ENCODE assay signal across 8 cellular contexts in genomic region chr1:185647597-185648267, GRCh38.
DNase-seq lines count a peak whose midpoint lies in the region; ATAC-seq and TF ChIP-seq lines count a peak whose summit lies in the region.
"Not testable (repeated sequence)": the region's sequence is repeated elsewhere in the genome, so short reads cannot be mapped to it uniquely, and the experiment has no call there.

No MANE protein-coding gene starts in this region.

- BruUV-seq in mammary epithelial cell (replicated peaks; lab: Mats Ljungman, UMichigan): not testable (repeated sequence)

- H3K27me3 ChIP-seq in CD8-positive, alpha-beta memory T cell (ENCODE audit: insufficient read depth, low read length, poor library complexity, severe bottlenecking); HUES6 (ENCODE audit: control insufficient read depth, insufficient read depth, low read length); mammary epithelial cell (ENCODE audit: insufficient read depth, low read length); smooth muscle cell (ENCODE audit: low read depth): not testable (repeated sequence)

- H3K9me3 Mint-ChIP-seq in CD8-positive, alpha-beta memory T cell; natural killer cell treated with Interleukin-12 subunit alpha and Interleukin-12 subunit beta and Interleukin-15 and Interleukin-18, amount 100 ng/mL, for 72 hours: not testable (repeated sequence)
- H3K9me3 Mint-ChIP-seq in activated CD8-positive, alpha-beta memory T cell treated with anti-CD3 and anti-CD28 coated beads, Interleukin-2, amount 10 ng/mL, durations not matched to agents 7 days and 5 days (ENCODE audit: low read depth): peaks cover 18% of the 10 kb centered on the region

- POLR2A ChIA-PET in CD8-positive, alpha-beta memory T cell (lab: Charles Lee): interaction anchor here (1.3 to 2.0 kb wide), 2 partner anchors 81 to 331 kb away, joined by 4 read pairs; partner anchors contain the start of gene IVNS1ABP

- peak overlapping the region; percentile 21 to 88 (median 56) for H3K27ac Mint-ChIP-seq in CD8-positive, alpha-beta memory T cell
- H3K27ac Mint-ChIP-seq in activated CD8-positive, alpha-beta memory T cell treated with anti-CD3 and anti-CD28 coated beads, Interleukin-2, amount 10 ng/mL, durations not matched to agents 7 days and 5 days: peak overlapping the region; percentile 73
- peak overlapping the region; percentile 43 for H3K27ac Mint-ChIP-seq in natural killer cell treated with Interleukin-12 subunit alpha and Interleukin-12 subunit beta and Interleukin-15 and Interleukin-18, amount 100 ng/mL, for 72 hours

- H3K36me3 ChIP-seq in CD8-positive, alpha-beta memory T cell (ENCODE audit: insufficient read depth, low read length); HUES6 (ENCODE audit: control insufficient read depth, insufficient read depth, low read length); SK-N-MC (ENCODE audit: insufficient read depth, low read length); mammary epithelial cell (ENCODE audit: insufficient read depth, low read length); smooth muscle cell (ENCODE audit: low read depth): not testable (repeated sequence)

- peaks cover 0 to 15% (median 4%) of the 10 kb centered on the region in 3 donors for H3K36me3 Mint-ChIP-seq in CD8-positive, alpha-beta memory T cell
- peaks cover 43% of the 10 kb centered on the region for H3K36me3 Mint-ChIP-seq in activated CD8-positive, alpha-beta memory T cell treated with anti-CD3 and anti-CD28 coated beads, Interleukin-2, amount 10 ng/mL, durations not matched to agents 7 days and 5 days
- not testable (repeated sequence) for H3K36me3 Mint-ChIP-seq in natural killer cell treated with Interleukin-12 subunit alpha and Interleukin-12 subunit beta and Interleukin-15 and Interleukin-18, amount 100 ng/mL, for 72 hours

- H3K79me2 ChIP-seq in mammary epithelial cell (ENCODE audit: insufficient read depth, low read length); smooth muscle cell (ENCODE audit: low read depth): not testable (repeated sequence)

- not testable (repeated sequence) for H3K4me3 ChIP-seq in CD8-positive, alpha-beta memory T cell (ENCODE audit: low read length); HUES6 (ENCODE audit: low read depth, low read length); SK-N-MC; mammary epithelial cell (replicated peaks in 1 of 3; ENCODE audit: insufficient read depth in 1 of 3, low read depth in 2 of 3, low read length in 3 of 3); smooth muscle cell

- not testable (repeated sequence) for H3K4me2 ChIP-seq in mammary epithelial cell (ENCODE audit: insufficient read depth, low read depth, low read length)
- H3K4me2 ChIP-seq in smooth muscle cell: peak overlapping the region; percentile 81

- H3K27ac ChIP-seq in CD8-positive, alpha-beta memory T cell (ENCODE audit: low read depth, low read length): not testable (repeated sequence)
- H3K27ac ChIP-seq in HUES6 (ENCODE audit: low read depth, low read length) (peak overlapping the region; percentile 95; the same call in 1 of the 2 replicates), SK-N-MC (peak overlapping the region; percentile 97; the same call in 1 of the 2 replicates), mammary epithelial cell (ENCODE audit: insufficient read depth, low read depth, low read length) (peak overlapping the region; percentile 92), smooth muscle cell (ENCODE audit: low read depth) (peak overlapping the region; percentile 95)

- in situ Hi-C loops in mammary epithelial cell (cut with MboI; ENCODE audit: low sequenced_read_pairs in 2 of 2): not testable (repeated sequence)

- intact Hi-C loops in mammary epithelial cell (cut with micrococcal nuclease): loop anchor here (5.0 kb wide), 1 partner anchor 125 kb away; no protein-coding TSS in a partner anchor

- TF ChIP-seq CTCF in mammary epithelial cell (conservative IDR thresholded peaks at IDR 0.05 in 1 of 2, IDR thresholded peaks at IDR 0.05 in 1 of 2; ENCODE audit: extremely low read depth in 1 of 2, insufficient read depth in 1 of 2, low read depth in 1 of 2, low read length in 2 of 2); smooth muscle cell (IDR thresholded peaks at IDR 0.05; ENCODE audit: borderline replicate concordance, insufficient read depth, poor library complexity, severe bottlenecking): not testable (repeated sequence)

- not testable (repeated sequence) for H4K20me1 ChIP-seq in mammary epithelial cell (ENCODE audit: insufficient read depth, low read length); smooth muscle cell (ENCODE audit: low read depth)

- peaks cover 19 to 42% (median 30%) of the 10 kb centered on the region in 3 donors for H3K4me1 Mint-ChIP-seq in CD8-positive, alpha-beta memory T cell
- H3K4me1 Mint-ChIP-seq in activated CD8-positive, alpha-beta memory T cell treated with anti-CD3 and anti-CD28 coated beads, Interleukin-2, amount 10 ng/mL, durations not matched to agents 7 days and 5 days: peaks cover 38% of the 10 kb centered on the region
- H3K4me1 Mint-ChIP-seq in natural killer cell treated with Interleukin-12 subunit alpha and Interleukin-12 subunit beta and Interleukin-15 and Interleukin-18, amount 100 ng/mL, for 72 hours (ENCODE audit: low read depth in 2 of 2): peaks cover 30 to 33% of the 10 kb centered on the region in 2 donors

- H3K9ac ChIP-seq in HUES6 (ENCODE audit: low read length) (peak overlapping the region; percentile 33), smooth muscle cell (ENCODE audit: low read depth) (peak overlapping the region; percentile 70)
- not testable (repeated sequence) for H3K9ac ChIP-seq in SK-N-MC (ENCODE audit: insufficient read length); mammary epithelial cell (ENCODE audit: insufficient read depth, low read length)

- peak overlapping the region in 6 of 7 donors; percentile 20 to 63 (median 50) for H3K4me3 Mint-ChIP-seq in CD8-positive, alpha-beta memory T cell
- H3K4me3 Mint-ChIP-seq in activated CD8-positive, alpha-beta memory T cell treated with anti-CD3 and anti-CD28 coated beads, Interleukin-2, amount 10 ng/mL, durations not matched to agents 7 days and 5 days: not testable (repeated sequence)
- peak overlapping the region; percentile 34 for H3K4me3 Mint-ChIP-seq in natural killer cell treated with Interleukin-12 subunit alpha and Interleukin-12 subunit beta and Interleukin-15 and Interleukin-18, amount 100 ng/mL, for 72 hours

- dilution Hi-C loops in mammary epithelial cell (cut with HindIII; ENCODE audit: low sequenced_read_pairs): loop anchor here (10.0 kb wide), 2 partner anchors 83 to 133 kb away; no protein-coding TSS in a partner anchor

- not testable (repeated sequence) for H3K27me3 Mint-ChIP-seq in CD8-positive, alpha-beta memory T cell; activated CD8-positive, alpha-beta memory T cell treated with anti-CD3 and anti-CD28 coated beads, Interleukin-2, amount 10 ng/mL, durations not matched to agents 7 days and 5 days; natural killer cell treated with Interleukin-12 subunit alpha and Interleukin-12 subunit beta and Interleukin-15 and Interleukin-18, amount 100 ng/mL, for 72 hours

- CTCF ChIA-PET in CD8-positive, alpha-beta memory T cell (lab: Charles Lee): interaction anchor here (0.9 to 1.1 kb wide), 2 partner anchors 23 to 410 kb away, joined by 3 to 4 read pairs; no protein-coding TSS in a partner anchor
- CTCF ChIA-PET in activated CD8-positive, alpha-beta memory T cell treated with anti-CD3 and anti-CD28 coated beads, Interleukin-2, amount 10 ng/mL, durations not matched to agents 7 days and 5 days (lab: Charles Lee): interaction anchor here (0.6 kb wide), 1 partner anchor 355 kb away, joined by 3 read pairs; no protein-coding TSS in a partner anchor
- CTCF ChIA-PET in mammary epithelial cell (lab: Charles Lee; ENCODE audit: low non-redundant PET): interaction anchor here (0.7 kb wide), 1 partner anchor 1776 kb away, joined by 3 read pairs; no protein-coding TSS in a partner anchor

- peak in 2 of 5 donors; percentile 9 to 40 for DNase-seq in CD8-positive, alpha-beta memory T cell
- not testable (repeated sequence) for DNase-seq in SK-N-MC (ENCODE audit: low read depth, low spot score); activated CD8-positive, alpha-beta memory T cell treated with anti-CD3 and anti-CD28 coated beads, Interleukin-2, amount 10 ng/mL, durations not matched to agents 7 days and 5 days; mammary epithelial cell; natural killer cell treated with Interleukin-12 subunit alpha and Interleukin-12 subunit beta and Interleukin-15 and Interleukin-18, amount 100 ng/mL, for 72 hours (ENCODE audit: low spot score); smooth muscle cell (lab: John Stamatoyannopoulos, UW; ENCODE audit: unreplicated experiment)
- peak; percentile 23 for DNase-seq in iris pigment epithelial cell (ENCODE audit: low read depth)

- 88% methylated on average over 11 of the region's 12 CpGs for WGBS in mammary epithelial cell (ENCODE audit: low coverage, missing lambda C conversion rate)
- WGBS in smooth muscle cell (ENCODE audit: low lambda C conversion rate): 37% methylated on average over 12 of the region's 12 CpGs

- H3F3A ChIP-seq in smooth muscle cell (ENCODE audit: low read depth): peaks cover 11% of the 10 kb centered on the region

- peak; percentile 36 for ATAC-seq in activated CD8-positive, alpha-beta memory T cell treated with anti-CD3 and anti-CD28 coated beads, Interleukin-2, amount 10 ng/mL, durations not matched to agents 7 days and 5 days
- ATAC-seq in natural killer cell treated with Interleukin-12 subunit alpha and Interleukin-12 subunit beta and Interleukin-15 and Interleukin-18, amount 100 ng/mL, for 72 hours: not testable (repeated sequence)

- peaks cover 25% of the 10 kb centered on the region for H3K4me1 ChIP-seq in CD8-positive, alpha-beta memory T cell (ENCODE audit: insufficient read depth, low read length)
- H3K4me1 ChIP-seq in HUES6 (ENCODE audit: control insufficient read depth, insufficient read depth, low read length): peaks cover 32% of the 10 kb centered on the region
- peaks cover 29% of the 10 kb centered on the region for H3K4me1 ChIP-seq in mammary epithelial cell (ENCODE audit: insufficient read depth, low read length)
- peaks cover 29% of the 10 kb centered on the region for H3K4me1 ChIP-seq in smooth muscle cell (ENCODE audit: low read depth)

- peak overlapping the region; percentile 23 for H2AFZ ChIP-seq in mammary epithelial cell (ENCODE audit: low read depth, low read length)
- peak overlapping the region; percentile 53 for H2AFZ ChIP-seq in smooth muscle cell (ENCODE audit: low read depth)

- not testable (repeated sequence) for H3K9me3 ChIP-seq in CD8-positive, alpha-beta memory T cell (ENCODE audit: low read length); SK-N-MC (ENCODE audit: low read depth, low read length); mammary epithelial cell (replicated peaks; ENCODE audit: insufficient read depth, low read length); smooth muscle cell (replicated peaks; ENCODE audit: low read depth)
- H3K9me3 ChIP-seq in HUES6 (ENCODE audit: control insufficient read depth, insufficient read depth, low read depth, low read length): peaks cover 43% of the 10 kb centered on the region
